8 cellular contexts compared by ENCODE assay signal in genomic region chr9:122904466-122904822, GRCh38. TPM values are rescaled to one million over a fixed set of nuclear protein-coding genes. Genes with fewer than 3 reads are reported as not detected.
DNase-seq lines count a peak whose midpoint lies in the region; ATAC-seq, FAIRE-seq and TF ChIP-seq lines count a peak whose summit lies in the region.

No MANE protein-coding gene starts in this region.

- TF ChIP-seq CTCF in CD4-positive, alpha-beta T cell (IDR thresholded peaks at IDR 0.05): no peak
- TF ChIP-seq CTCF in bronchial epithelial cell (IDR thresholded peaks at IDR 0.05; ENCODE audit: insufficient read depth, low read length, severe bottlenecking) (no peak), kidney (IDR thresholded peaks at IDR 0.05; ENCODE audit: borderline replicate concordance, extremely low read depth, insufficient read depth) (no peak)

- no peaks in the 10 kb centered on the region for H3K9me3 ChIP-seq in CD4-positive, alpha-beta T cell (ENCODE audit: control insufficient read depth, low read length)
- H3K9me3 ChIP-seq in kidney (ENCODE audit: control insufficient read depth in 1 of 2, low read length in 2 of 2): no peaks in the 10 kb centered on the region

- H3K4me1 Mint-ChIP-seq in CD4-positive, alpha-beta T cell (ENCODE audit: low read depth): peaks cover 42% of the 10 kb centered on the region

- H3K36me3 Mint-ChIP-seq in CD4-positive, alpha-beta T cell (ENCODE audit: low read depth): peaks cover 32% of the 10 kb centered on the region

- peak overlapping the region; percentile 87 for H3K27ac ChIP-seq in CD4-positive, alpha-beta T cell (ENCODE audit: low read depth, low read length)
- peak overlapping the region; percentile 82 to 90 for H3K27ac ChIP-seq in kidney (ENCODE audit: low read depth in 2 of 2, low read length in 2 of 2)

- no peaks in the 10 kb centered on the region for H3K9me3 Mint-ChIP-seq in CD4-positive, alpha-beta T cell

- POLR2A ChIA-PET in CD4-positive, alpha-beta T cell (lab: Charles Lee): interaction anchor here (0.8 to 3.7 kb wide), 9 partner anchors 9 to 77 kb away, joined by 3 to 58 read pairs (median 15); partner anchors contain the start of genes PDCL, RABGAP1, ZBTB26 and ZBTB6

- peaks cover 2 to 6% of the 10 kb centered on the region in 2 donors for H3K4me1 ChIP-seq in kidney (ENCODE audit: control insufficient read depth in 1 of 2, insufficient read depth in 1 of 2, low read depth in 1 of 2, low read length in 2 of 2)

- CTCF ChIA-PET in CD4-positive, alpha-beta T cell (lab: Charles Lee): interaction anchor here (0.9 to 2.1 kb wide), 2 partner anchors 8 to 15 kb away, joined by 3 to 6 read pairs; partner anchors contain the start of gene ZBTB6

- intact Hi-C loops in CD4-positive, alpha-beta T cell (cut with DNase I, micrococcal nuclease): loop anchor here (2.0 to 10.0 kb wide), 5 partner anchors 26 to 810 kb away; partner anchors contain the start of genes MRRF (in 1 of the 2), RABGAP1 (in 1 of the 2), RBM18 (in 1 of the 2) and TTLL11 (in 1 of the 2)
- intact Hi-C loops in kidney (cut with DNase I): no loop called here

- peak in 5 of 10 experiments; percentile 1 to 11 (median 7) for DNase-seq in CD4-positive, alpha-beta T cell
- DNase-seq in RKO (ENCODE audit: low spot score) (peak; percentile 75), bronchial epithelial cell (ENCODE audit: low read depth) (no peak), kidney (no peak), NCI-H1694 treated with DMSO at 0.1 percent for 48 hours (lab: John Stamatoyannopoulos, UW) (no peak)
- DNase-seq in stimulated activated CD4-positive, alpha-beta T cell treated with anti-CD3 and anti-CD28 coated beads, Interleukin-2, amount 100 ng/mL, for 48 hours: peak; percentile 17 to 27

- H3K4me3 ChIP-seq in bronchial epithelial cell (ENCODE audit: low read depth, low read length) (peak overlapping the region; percentile 90), kidney (ENCODE audit: low read length in 2 of 2) (peak overlapping the region; percentile 86 to 97)

- H3K36me3 ChIP-seq in bronchial epithelial cell (ENCODE audit: control insufficient read depth, insufficient read depth, low read length) (no peaks in the 10 kb centered on the region), kidney (ENCODE audit: control insufficient read depth in 1 of 2, insufficient read depth in 2 of 2, low read length in 2 of 2) (no peaks in the 10 kb centered on the region)

- no peaks in the 10 kb centered on the region for H3K27me3 ChIP-seq in CD4-positive, alpha-beta T cell (ENCODE audit: control insufficient read depth, insufficient read depth, low read length)
- H3K27me3 ChIP-seq in bronchial epithelial cell (ENCODE audit: control insufficient read depth, insufficient read depth, low read length): no peaks in the 10 kb centered on the region

- peak overlapping the region; percentile 88 to 95 for H3K9ac ChIP-seq in kidney (ENCODE audit: low read length in 2 of 2)

- FAIRE-seq in bronchial epithelial cell (lab: Jason Lieb, UNC) (no peak), kidney (lab: Jason Lieb, UNC) (no peak)

- ATAC-seq in CD4-positive, alpha-beta T cell (ENCODE audit: poor library complexity): no peak
- ATAC-seq in GM19023 (IDR thresholded peaks at IDR 0.05; ENCODE audit: unreplicated experiment) (peak; percentile 21), HG03159 (IDR thresholded peaks at IDR 0.05; ENCODE audit: unreplicated experiment) (peak; percentile 9)

- H3K27ac Mint-ChIP-seq in CD4-positive, alpha-beta T cell: peak overlapping the region; percentile 99

- peak overlapping the region; percentile 96 for H3K4me3 Mint-ChIP-seq in CD4-positive, alpha-beta T cell

- no peaks in the 10 kb centered on the region for H3K27me3 Mint-ChIP-seq in CD4-positive, alpha-beta T cell

RNA-seq across cellular contexts. Expression of gene RC3H2, which starts 0.7 kb away (rescaled TPM):
- total RNA-seq in CD4-positive, alpha-beta T cell: 10 to 100 TPM; 85.2 to 86.8 TPM
- total RNA-seq in bronchial epithelial cell (43.2 and 63.6 TPM in 2 replicates), kidney (49.9 TPM)
- 9.8 TPM for polyA plus RNA-seq in kidney (ENCODE audit: insufficient read depth, low read depth, low replicate concordance)

RNA-seq across cellular contexts. Expression of gene ZBTB6, which starts 8.7 kb away (rescaled TPM):
- total RNA-seq in CD4-positive, alpha-beta T cell: 1 to 10 TPM; 3.6 to 3.9 TPM
- total RNA-seq in bronchial epithelial cell: 14.3 and 15.3 TPM in 2 replicates
- 9.8 TPM for total RNA-seq in kidney
- 2.0 TPM for polyA plus RNA-seq in kidney (ENCODE audit: insufficient read depth, low read depth, low replicate concordance)

RNA-seq across cellular contexts. Expression of gene ZBTB26, which starts 26.9 kb away (rescaled TPM):
- 1 to 10 TPM; 4.8 to 6.0 TPM for total RNA-seq in CD4-positive, alpha-beta T cell
- total RNA-seq in bronchial epithelial cell (2.3 and 2.4 TPM in 2 replicates), kidney (8.2 TPM)
- 3.4 TPM for polyA plus RNA-seq in kidney (ENCODE audit: insufficient read depth, low read depth, low replicate concordance)

RNA-seq across cellular contexts. Expression of gene RABGAP1, which starts 36.4 kb away (rescaled TPM):
- 10 to 100 TPM; 20.6 to 24.9 TPM for total RNA-seq in CD4-positive, alpha-beta T cell
- total RNA-seq in bronchial epithelial cell (31.9 and 69.1 TPM in 2 replicates), kidney (61.1 TPM)
- 13.7 TPM for polyA plus RNA-seq in kidney (ENCODE audit: insufficient read depth, low read depth, low replicate concordance)

Comparison
In these comparisons a context has a peak if more than half of its experiments do, and no peak if none do; other contexts are left out.
1. DNase-seq: peak in RKO (single experiment) and stimulated activated CD4-positive, alpha-beta T cell treated with anti-CD3 and anti-CD28 coated beads, Interleukin-2, amount 100 ng/mL, for 48 hours (2 of 2); none in bronchial epithelial cell (single experiment), kidney (single experiment) and NCI-H1694 treated with DMSO at 0.1 percent for 48 hours (single experiment).